17 cellular contexts compared by ENCODE assay signal in the genomic region with DNA sequence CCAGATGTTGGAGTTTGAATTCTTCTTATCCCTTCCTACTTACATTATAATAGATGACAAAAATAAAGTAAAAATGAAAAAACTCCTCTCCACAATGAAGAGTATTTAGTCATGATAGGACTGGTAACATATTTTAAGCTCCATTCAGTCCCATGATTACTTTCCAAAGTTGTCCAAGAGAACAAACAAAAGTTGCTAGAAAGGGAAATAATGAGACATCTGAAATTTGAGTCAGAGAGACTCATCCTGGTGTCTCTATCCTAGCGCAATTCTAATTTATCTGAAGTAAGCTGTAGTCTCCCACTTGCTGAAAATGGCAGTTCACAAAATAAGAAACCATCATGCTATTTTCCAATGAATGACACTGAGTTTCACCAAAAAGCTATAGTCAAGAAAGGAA.
"Had no signal": no experiment of that assay in that cellular context is flagged by ENCODE, and none has a peak within 500 bp of the region (broad histone marks: within the 10 kb centered on the region; RNA-seq: fewer than 3 reads in every experiment).

No MANE protein-coding gene starts in this region.

- H3K4me1 Mint-ChIP-seq: activated T-helper 17 cell treated with anti-CD3 and anti-CD28 coated beads, Interleukin-2, amount 50 U/mL, for 72 hours had no signal

- H3K4me3 Mint-ChIP-seq: activated T-helper 17 cell treated with anti-CD3 and anti-CD28 coated beads, Interleukin-2, amount 50 U/mL, for 72 hours; natural killer cell had no signal

- H3K27ac ChIP-seq: body of pancreas, prostate gland, WERI-Rb-1 had no signal

- H3K4me3 ChIP-seq: body of pancreas, coronary artery, lung, mucosa of descending colon, prostate gland, transverse colon had no signal

- H3K9me3 ChIP-seq: body of pancreas, mucosa of descending colon, prostate gland, transverse colon had no signal

- DNase-seq: activated CD4-positive, alpha-beta T cell treated with anti-CD3 and anti-CD28 coated beads for 4 hours; activated naive CD4-positive, alpha-beta T cell treated with anti-CD3 and anti-CD28 coated beads, Interleukin-2, amount 50 U/mL, for 16 hours; body of pancreas; central memory CD4-positive, alpha-beta T cell; effector CD4-positive, alpha-beta T cell; left colon; mucosa of descending colon; natural killer cell; stimulated activated CD4-positive, alpha-beta T cell treated with anti-CD3 and anti-CD28 coated beads, Interleukin-15, amount 100 ng/mL, for 24 hours; stimulated activated CD4-positive, alpha-beta T cell treated with anti-CD3 and anti-CD28 coated beads, Interleukin-4, amount 100 ng/mL, for 24 hours; T-helper 1 cell; transverse colon; WERI-Rb-1 had no signal

- H3K36me3 ChIP-seq: prostate gland, transverse colon, WERI-Rb-1 had no signal

- H3K27ac Mint-ChIP-seq: activated T-helper 17 cell treated with anti-CD3 and anti-CD28 coated beads, Interleukin-2, amount 50 U/mL, for 72 hours; natural killer cell had no signal

- H3K4me1 ChIP-seq: body of pancreas, prostate gland had no signal

- H3K36me3 Mint-ChIP-seq: natural killer cell had no signal

- H3K27me3 Mint-ChIP-seq: activated T-helper 17 cell treated with anti-CD3 and anti-CD28 coated beads, Interleukin-2, amount 50 U/mL, for 72 hours had no signal

- H3K27me3 ChIP-seq: body of pancreas, transverse colon had no signal

- H3K9me3 Mint-ChIP-seq: natural killer cell had no signal
